23 cellular contexts compared by ENCODE assay signal in genomic region chr22:28208797-28209196, GRCh38.
"Had no signal": no experiment of that assay in that cellular context is flagged by ENCODE, and none has a peak within 500 bp of the region (broad histone marks: within the 10 kb centered on the region; RNA-seq: fewer than 3 reads in every experiment).

No MANE protein-coding gene starts in this region.

- H3K36me3 ChIP-seq: colonic mucosa, right atrium auricular region, stomach, thyroid gland, vagina had no signal

- H3K27me3 ChIP-seq: colonic mucosa, right atrium auricular region, stomach, thyroid gland, vagina had no signal

- H3K4me1 ChIP-seq: colonic mucosa, parathyroid adenoma, thyroid gland had no signal

- ATAC-seq: effector memory CD8-positive, alpha-beta T cell; left lobe of liver; mucosa of descending colon; natural killer cell treated with Interleukin-12 subunit alpha and Interleukin-12 subunit beta and Interleukin-15 and Interleukin-18, amount 100 ng/mL, for 72 hours; sciatic nerve; stimulated activated effector memory CD8-positive, alpha-beta T cell treated with anti-CD3 and anti-CD28 coated beads, Interleukin-12 subunit alpha, Interleukin-12 subunit beta, amount 100 ng/mL, for 72 hours had no signal

- H3K9ac ChIP-seq: parathyroid adenoma had no signal

- H3K27ac ChIP-seq: colonic mucosa, parathyroid adenoma, right atrium auricular region, stomach, thyroid gland, vagina had no signal

- DNase-seq: colonic mucosa; dermis blood vessel endothelial cell; effector memory CD8-positive, alpha-beta T cell; hypothalamus; kidney; mucosa of descending colon; naive B cell; stimulated activated CD4-positive, alpha-beta T cell treated with anti-CD3 and anti-CD28 coated beads, Interleukin-12 subunit alpha, Interleukin-12 subunit beta, amount 100 ng/mL, for 4 hours; stimulated activated CD4-positive, alpha-beta T cell treated with anti-CD3 and anti-CD28 coated beads, Interleukin-1b, Interleukin-23, amount 100 ng/mL, for 48 hours; stimulated activated CD4-positive, alpha-beta T cell treated with anti-CD3 and anti-CD28 coated beads, Interleukin-4, amount 100 ng/mL, for 24 hours; stimulated activated naive CD4-positive, alpha-beta T cell treated with Interleukin-2 at 50 U/mL for 16 hours; stomach; thyroid gland; trophoblast cell had no signal

- H3K9me3 ChIP-seq: colonic mucosa, mucosa of descending colon, right atrium auricular region, stomach, thyroid gland, vagina had no signal

- H3K4me3 ChIP-seq: colonic mucosa, lung, mucosa of descending colon, right atrium auricular region, smooth muscle cell, stomach, thyroid gland, vagina had no signal

- H2AFZ ChIP-seq: parathyroid adenoma had no signal

- H3K4me2 ChIP-seq: smooth muscle cell had no signal
